In genomic region chr2:8393506-8393905, GRCh38 we compare ENCODE assay signal across 1 cellular context.
TF ChIP-seq lines count a peak whose summit lies in the region.

No MANE protein-coding gene starts in this region.

TF ChIP-seq in H1, 55 proteins besides CTCF, POLR2A, EP300 and RAD21 (continued from another document):
- TF ChIP-seq GTF2F1 (IDR thresholded peaks at IDR 0.05; ENCODE audit: borderline replicate concordance, low read depth, low read length) = no peak
- TF ChIP-seq EZH2 (IDR thresholded peaks at IDR 0.05; ENCODE audit: low read depth, low read length, severe bottlenecking) = no peak
- TF ChIP-seq CREB1 (IDR thresholded peaks at IDR 0.05) = no peak
- no peak for TF ChIP-seq NANOG (IDR thresholded peaks at IDR 0.05; ENCODE audit: insufficient read depth, low read depth, low read length, poor library complexity, severe bottlenecking)
- no peak for TF ChIP-seq EGR1 (IDR thresholded peaks at IDR 0.05; ENCODE audit: borderline replicate concordance, low read depth, low read length)
- TF ChIP-seq BCL11A (IDR thresholded peaks at IDR 0.05; ENCODE audit: low read depth in 2 of 2, low read length in 2 of 2) = no peak
- no peak for TF ChIP-seq TBP (IDR thresholded peaks at IDR 0.05; ENCODE audit: low read depth, low read length)
- no peak for TF ChIP-seq GABPA (IDR thresholded peaks at IDR 0.05; ENCODE audit: borderline replicate concordance, insufficient read depth, low read length)
- no peak for TF ChIP-seq POU5F1 (IDR thresholded peaks at IDR 0.05; ENCODE audit: low read depth, low read length)
- no peak for TF ChIP-seq HDAC2 (IDR thresholded peaks at IDR 0.05; ENCODE audit: borderline replicate concordance in 1 of 2, low read depth in 2 of 2, low read length in 2 of 2)
- TF ChIP-seq CTBP2 (IDR thresholded peaks at IDR 0.05; ENCODE audit: borderline replicate concordance, insufficient read depth, insufficient read length, low read length) = no peak
- no peak for TF ChIP-seq CEBPB (IDR thresholded peaks at IDR 0.05; ENCODE audit: low read depth, low read length)
- no peak for TF ChIP-seq TEAD4 (IDR thresholded peaks at IDR 0.05; ENCODE audit: low read depth, low read length)
- TF ChIP-seq JUN (IDR thresholded peaks at IDR 0.05; ENCODE audit: low read depth, low read length) = no peak
